ENCODE assay signal across 8 cellular contexts in the genomic region with DNA sequence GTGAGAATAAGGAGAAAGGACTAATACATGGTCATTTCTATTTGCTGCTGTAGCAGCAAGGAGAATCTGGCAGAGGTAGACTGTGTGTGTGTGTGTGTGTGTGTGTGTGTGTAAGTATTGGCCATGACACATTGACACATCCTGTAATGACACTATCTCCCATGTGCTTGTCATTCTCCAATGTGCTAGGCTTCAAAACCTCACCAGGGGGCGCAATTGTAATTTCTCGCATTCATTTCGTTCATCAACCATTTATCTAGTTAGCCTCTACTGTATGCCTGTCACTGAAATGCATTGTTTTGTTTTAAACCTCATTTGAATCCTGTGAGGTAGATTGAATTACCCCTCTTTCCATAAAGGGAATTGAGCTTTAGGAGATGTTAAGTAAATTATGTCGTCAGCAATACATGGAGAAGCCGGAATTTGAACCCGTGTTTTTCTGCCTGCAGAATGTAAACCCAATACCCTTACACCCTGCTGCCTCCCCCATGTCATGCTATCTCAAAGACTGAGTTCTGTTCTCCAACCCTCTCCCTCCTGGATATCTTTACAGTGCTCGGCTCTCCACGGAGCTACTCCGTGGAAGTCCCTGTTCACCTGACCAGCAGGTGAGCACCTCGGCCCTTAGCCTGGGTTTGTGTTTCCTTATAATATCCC.
DNase-seq lines count a peak whose midpoint lies in the region; ATAC-seq and TF ChIP-seq lines count a peak whose summit lies in the region.

No MANE protein-coding gene starts in this region.

- peak; percentile 61 for TF ChIP-seq CTCF in CD4-positive, alpha-beta T cell (IDR thresholded peaks at IDR 0.05)
- TF ChIP-seq CTCF in LNCaP clone FGC (IDR thresholded peaks at IDR 0.05; ENCODE audit: control insufficient read depth, extremely low read depth, insufficient read depth) = peak; percentile 84

- no peaks in the 10 kb centered on the region for H3K9me3 ChIP-seq in CD4-positive, alpha-beta T cell (ENCODE audit: control insufficient read depth, low read length)

- peak in 8 of 10 experiments; percentile 9 to 31 (median 18) for DNase-seq in CD4-positive, alpha-beta T cell
- DNase-seq in LNCaP clone FGC (ENCODE audit: low read depth) (no peak), SHP77 (lab: John Stamatoyannopoulos, UW) (peak; percentile 56 to 69), anterior cingulate cortex (lab: John Stamatoyannopoulos, UW) (peak in 31 of 58 donors; percentile 1 to 74 (median 21)), iPS-NIHi11 (ENCODE audit: low spot score) (peak; percentile 60)
- peak; percentile 54 for DNase-seq in stimulated activated CD4-positive, alpha-beta T cell treated with anti-CD3 and anti-CD28 coated beads, Interleukin-1b, Interleukin-23, amount 100 ng/mL, for 48 hours

- no peaks in the 10 kb centered on the region for H3K9me3 Mint-ChIP-seq in CD4-positive, alpha-beta T cell

- no peak overlapping the region for H3K27ac Mint-ChIP-seq in CD4-positive, alpha-beta T cell

- POLR2A ChIA-PET in CD4-positive, alpha-beta T cell (lab: Charles Lee) = no interaction called here

- no peaks in the 10 kb centered on the region for H3K4me1 Mint-ChIP-seq in CD4-positive, alpha-beta T cell (ENCODE audit: low read depth)

- H3K27me3 ChIP-seq in CD4-positive, alpha-beta T cell (ENCODE audit: control insufficient read depth, insufficient read depth, low read length) = peaks cover 3% of the 10 kb centered on the region

- no peak overlapping the region for H3K4me3 ChIP-seq in LNCaP clone FGC (ENCODE audit: low read depth, low read length)

- peaks cover 40% of the 10 kb centered on the region for H3K27me3 Mint-ChIP-seq in CD4-positive, alpha-beta T cell

- H3K4me3 Mint-ChIP-seq in CD4-positive, alpha-beta T cell = no peak overlapping the region

- H3K27ac ChIP-seq in CD4-positive, alpha-beta T cell (ENCODE audit: low read depth, low read length) = no peak overlapping the region

- peak; percentile 61 for ATAC-seq in CD4-positive, alpha-beta T cell (ENCODE audit: poor library complexity)
- ATAC-seq in GM19372 (IDR thresholded peaks at IDR 0.05; ENCODE audit: low read depth, unreplicated experiment) (peak; percentile 55), HG02642 (IDR thresholded peaks at IDR 0.05; ENCODE audit: poor library complexity, unreplicated experiment) (no peak)

- intact Hi-C loops in CD4-positive, alpha-beta T cell (cut with DNase I, micrococcal nuclease) = loop anchor here (2.0 to 5.0 kb wide), 4 partner anchors 504 to 1129 kb away; no protein-coding TSS in a partner anchor

- no peaks in the 10 kb centered on the region for H3K36me3 Mint-ChIP-seq in CD4-positive, alpha-beta T cell (ENCODE audit: low read depth)

- CTCF ChIA-PET in CD4-positive, alpha-beta T cell (lab: Charles Lee) = no interaction called here
